8 cellular contexts compared by ENCODE assay signal in genomic region chr5:65721050-65721774, GRCh38. TPM values are rescaled to one million over a fixed set of nuclear protein-coding genes. Genes with fewer than 3 reads are reported as not detected.
DNase-seq lines count a peak whose midpoint lies in the region; ATAC-seq, FAIRE-seq and TF ChIP-seq lines count a peak whose summit lies in the region.

No MANE protein-coding gene starts in this region.

- H3K27me3 ChIP-seq in spleen (replicated peaks in 1 of 7), result no peaks in the 10 kb centered on the region

- peak overlapping the region; percentile 63 for H3K27ac ChIP-seq in cingulate gyrus (ENCODE audit: low read depth, low read length)
- peak overlapping the region in 1 of 2 donors; percentile 3 for H3K27ac ChIP-seq in kidney (ENCODE audit: low read depth in 2 of 2, low read length in 2 of 2)
- peak overlapping the region; percentile 71 to 96 (median 90) for H3K27ac ChIP-seq in spleen

- peak; percentile 14 for ATAC-seq in GM21786 (IDR thresholded peaks at IDR 0.05; ENCODE audit: unreplicated experiment)
- peak; percentile 48 for ATAC-seq in T-helper 17 cell

- 2 to 4% (median 2%) methylated on average over 19 of the region's 19 CpGs for WGBS in spleen, 5 donors

- TF ChIP-seq POLR2A in spleen (IDR thresholded peaks at IDR 0.05), result no peak

- H3K9ac ChIP-seq in ES-I3 (ENCODE audit: low read depth, low read length) (peak overlapping the region; percentile 91), kidney (ENCODE audit: low read length in 2 of 2) (peak overlapping the region; percentile 79 to 86)

- H3K4me3 Mint-ChIP-seq in T-helper 17 cell, result peak overlapping the region; percentile 96

- DNase-seq in LoVo (ENCODE audit: low spot score) (peak; percentile 18), T-helper 17 cell (peak in 1 of 3 donors; percentile 7), kidney (no peak), spleen (peak; percentile 86), GOT3 (lab: John Stamatoyannopoulos, UW) (no peak)

- H3K9me3 ChIP-seq in ES-I3 (ENCODE audit: control insufficient read depth, insufficient read depth, low read length) (no peaks in the 10 kb centered on the region), T-helper 17 cell (ENCODE audit: control insufficient read depth, low read length, poor library complexity, severe bottlenecking) (no peaks in the 10 kb centered on the region), kidney (ENCODE audit: control insufficient read depth in 1 of 2, low read length in 2 of 2) (no peaks in the 10 kb centered on the region), spleen (no peaks in the 10 kb centered on the region)

- TF ChIP-seq CTCF in kidney (IDR thresholded peaks at IDR 0.05; ENCODE audit: borderline replicate concordance, extremely low read depth, insufficient read depth) (no peak), spleen (IDR thresholded peaks at IDR 0.05 in 8 of 11, conservative IDR thresholded peaks at IDR 0.05 in 3 of 11) (no peak)

- FAIRE-seq in kidney (lab: Jason Lieb, UNC), result no peak

- H3K4me3 ChIP-seq in kidney (ENCODE audit: low read length in 2 of 2), result peak overlapping the region; percentile 89
- peak overlapping the region; percentile 83 to 99 (median 96) for H3K4me3 ChIP-seq in spleen

- no peaks in the 10 kb centered on the region for H3K36me3 Mint-ChIP-seq in T-helper 17 cell (ENCODE audit: low read depth)

- H3K4me1 ChIP-seq in ES-I3 (ENCODE audit: insufficient read depth, low read length) (peaks cover 7% of the 10 kb centered on the region), kidney (ENCODE audit: control insufficient read depth in 1 of 2, insufficient read depth in 1 of 2, low read depth in 1 of 2, low read length in 2 of 2) (peaks cover 2 to 6% of the 10 kb centered on the region in 2 donors), spleen (peaks cover 0 to 75% (median 35%) of the 10 kb centered on the region in 6 donors)

- intact Hi-C loops in kidney (cut with DNase I) (no loop called here), spleen (cut with DNase I; ENCODE audit: low total_unique reads) (no loop called here)

- H3K27me3 Mint-ChIP-seq in T-helper 17 cell, result no peaks in the 10 kb centered on the region

- H3K27ac Mint-ChIP-seq in T-helper 17 cell, result no peak overlapping the region

- H3K4me1 Mint-ChIP-seq in T-helper 17 cell, result peaks cover 24% of the 10 kb centered on the region

- H3K36me3 ChIP-seq in ES-I3 (ENCODE audit: insufficient read depth, low read length), result peaks cover 2% of the 10 kb centered on the region
- H3K36me3 ChIP-seq in kidney (ENCODE audit: control insufficient read depth in 1 of 2, insufficient read depth in 2 of 2, low read length in 2 of 2), result no peaks in the 10 kb centered on the region
- H3K36me3 ChIP-seq in spleen, result peaks cover 0 to 25% (median 2%) of the 10 kb centered on the region in 6 donors

RNA-seq across cellular contexts. Expression of gene SGTB, which starts 0.7 kb away (rescaled TPM):
- 10 to 100 TPM; 52.7 to 52.8 TPM for total RNA-seq in T-helper 17 cell
- total RNA-seq in kidney, result 8.8 TPM
- polyA plus RNA-seq in kidney (ENCODE audit: insufficient read depth, low read depth, low replicate concordance), result 1.6 TPM
- 10 to 100 TPM; 10.3 to 16.3 (median 14.4) TPM for total RNA-seq in spleen
- 1 to 10 TPM; 2.0 to 3.4 (median 2.7) TPM for polyA plus RNA-seq in spleen

RNA-seq across cellular contexts. Expression of gene NLN, which starts 0.8 kb away (rescaled TPM):
- total RNA-seq in T-helper 17 cell (1 to 10 TPM; 1.8 to 2.3 TPM), kidney (25.0 TPM), spleen (10 to 100 TPM in 4 of 7 donors, 1 to 10 TPM in 3; 7.4 to 24.8 (median 12.1) TPM)
- polyA plus RNA-seq in kidney (ENCODE audit: insufficient read depth, low read depth, low replicate concordance) (6.2 TPM), spleen (1 to 10 TPM; 1.3 to 3.6 (median 2.5) TPM)

Comparison
In these comparisons a context has a peak if more than half of its experiments do, and no peak if none do; other contexts are left out.
1. DNase-seq: peak in LoVo (single experiment) and spleen (single experiment); none in kidney (single experiment) and GOT3 (single experiment).